1 cellular context compared by ENCODE assay signal in genomic region chr3:151816091-151816604, GRCh38.
TF ChIP-seq lines count a peak whose summit lies in the region.

No MANE protein-coding gene starts in this region.

TF ChIP-seq in SK-N-SH, 30 proteins besides CTCF, POLR2A, EP300 and RAD21 (continued from another document):
- TF ChIP-seq FOSL2 (IDR thresholded peaks at IDR 0.05; ENCODE audit: borderline replicate concordance, low read depth) (peak; percentile 16; the same call in 1 of the 2 replicates), SIN3A (IDR thresholded peaks at IDR 0.05; ENCODE audit: borderline replicate concordance, low read depth, low read length) (no peak), GABPA (IDR thresholded peaks at IDR 0.05; ENCODE audit: low read depth) (no peak)
